ENCODE assay signal across 1 cellular context in genomic region chr3:156728267-156728985, GRCh38.
A peak's percentile ranks its signal among the peaks of the same experiment; 100 is the strongest.
TF ChIP-seq lines count a peak whose summit lies in the region.

No MANE protein-coding gene starts in this region.

TF ChIP-seq in HepG2, 621 proteins besides CTCF, POLR2A, EP300 and RAD21 (continued from another document and continues in another):
- TF ChIP-seq ZHX2 (IDR thresholded peaks at IDR 0.05; ENCODE audit: low read depth) (no peak), ZHX2 (CRISPR knock-in tag; IDR thresholded peaks at IDR 0.05; ENCODE audit: borderline replicate concordance) (no peak), ZNF12 (CRISPR knock-in tag; IDR thresholded peaks at IDR 0.05) (0 out of 2 replicates have a peak, but pooled peaks have one; percentile 40), ZNF646 (CRISPR knock-in tag; IDR thresholded peaks at IDR 0.05) (no peak), PBX2 (CRISPR knock-in tag; IDR thresholded peaks at IDR 0.05) (no peak), ZNF816 (CRISPR knock-in tag; IDR thresholded peaks at IDR 0.05; ENCODE audit: borderline replicate concordance) (peak; percentile 42; the same call in 1 of the 2 replicates), RCOR2 (CRISPR knock-in tag; IDR thresholded peaks at IDR 0.05) (peak; percentile 84), CSRNP1 (CRISPR knock-in tag; IDR thresholded peaks at IDR 0.05) (no peak), KLF6 (CRISPR knock-in tag; IDR thresholded peaks at IDR 0.05) (peak; percentile 76), TFAP4 (IDR thresholded peaks at IDR 0.05; ENCODE audit: borderline replicate concordance, low read depth) (peak; percentile 97), PRDM15 (CRISPR knock-in tag; IDR thresholded peaks at IDR 0.05) (no peak), ARID5B (CRISPR knock-in tag; IDR thresholded peaks at IDR 0.05) (peak; percentile 84), SOX6 (IDR thresholded peaks at IDR 0.05) (no peak), SOX6 (CRISPR knock-in tag; IDR thresholded peaks at IDR 0.05) (peak; percentile 93), REXO4 (CRISPR knock-in tag; IDR thresholded peaks at IDR 0.05; ENCODE audit: borderline replicate concordance) (no peak), SP1 (IDR thresholded peaks at IDR 0.05) (no peak), SP1 (CRISPR knock-in tag; IDR thresholded peaks at IDR 0.05) (no peak), ZFX (CRISPR knock-in tag; IDR thresholded peaks at IDR 0.05; ENCODE audit: low read depth) (no peak), DNMT1 (CRISPR knock-in tag; IDR thresholded peaks at IDR 0.05) (no peak), MIER2 (CRISPR knock-in tag; IDR thresholded peaks at IDR 0.05) (peak; percentile 74; the same call in 1 of the 2 replicates), ZNF382 (CRISPR knock-in tag; IDR thresholded peaks at IDR 0.05; ENCODE audit: borderline replicate concordance) (no peak), HDAC2 (CRISPR knock-in tag; IDR thresholded peaks at IDR 0.05) (peak; percentile 82), ZNF124 (CRISPR knock-in tag; IDR thresholded peaks at IDR 0.05) (0 out of 2 replicates have a peak, but pooled peaks have one; percentile 44), SOX13 (IDR thresholded peaks at IDR 0.05) (0 out of 2 replicates have a peak, but pooled peaks have one; percentile 19), SOX13 (CRISPR knock-in tag; conservative IDR thresholded peaks at IDR 0.05 in 1 of 2, IDR thresholded peaks at IDR 0.05 in 1 of 2) (peak in 1 of 2 experiments; percentile 84; a peak in 2 of 4 replicates)
